In the genomic region with DNA sequence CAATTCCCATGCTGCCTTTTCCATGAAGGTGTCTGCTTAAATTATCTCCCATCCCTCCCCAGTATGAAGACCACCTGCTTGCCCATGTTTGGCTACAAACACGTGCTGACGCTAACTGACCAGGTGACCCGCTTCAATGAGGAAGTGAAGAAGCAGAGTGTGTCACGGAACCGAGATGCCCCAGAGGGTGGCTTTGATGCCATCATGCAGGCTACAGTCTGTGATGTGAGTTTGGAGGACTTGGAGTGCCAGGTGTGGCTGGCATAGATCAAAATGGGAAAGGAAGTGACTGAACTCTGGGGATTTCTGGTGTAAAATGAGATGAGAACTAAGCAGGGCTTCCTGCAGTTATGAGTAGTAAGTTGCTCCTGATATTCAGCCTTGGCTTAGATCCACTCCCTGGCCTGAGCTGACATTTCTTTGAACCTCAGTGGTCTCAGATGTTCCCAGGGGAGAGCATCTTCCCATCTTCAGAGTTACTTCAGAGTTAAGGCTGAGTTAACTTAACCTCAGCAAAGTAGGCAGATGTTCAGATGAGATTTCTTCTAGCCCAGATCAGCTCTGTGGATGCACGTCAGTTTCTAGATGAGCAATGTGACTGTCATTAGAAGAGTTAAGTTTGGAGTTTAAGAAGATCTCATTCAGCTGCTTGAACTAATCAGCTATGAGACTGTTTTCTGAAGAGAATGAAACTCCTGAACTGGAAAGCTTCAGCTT, we compare ENCODE assay signal across 1 cellular context.
A peak's percentile ranks its signal among the peaks of the same experiment; 100 is the strongest.
TF ChIP-seq lines count a peak whose summit lies in the region.

No MANE protein-coding gene starts in this region.

TF ChIP-seq in GM12878, 131 proteins besides CTCF, POLR2A, EP300 and RAD21 (continued from another document and continues in another):
- peak; percentile 68 for TF ChIP-seq USF2 (IDR thresholded peaks at IDR 0.05; ENCODE audit: borderline replicate concordance, low read depth, low read length)
- TF ChIP-seq, protein P1, sequence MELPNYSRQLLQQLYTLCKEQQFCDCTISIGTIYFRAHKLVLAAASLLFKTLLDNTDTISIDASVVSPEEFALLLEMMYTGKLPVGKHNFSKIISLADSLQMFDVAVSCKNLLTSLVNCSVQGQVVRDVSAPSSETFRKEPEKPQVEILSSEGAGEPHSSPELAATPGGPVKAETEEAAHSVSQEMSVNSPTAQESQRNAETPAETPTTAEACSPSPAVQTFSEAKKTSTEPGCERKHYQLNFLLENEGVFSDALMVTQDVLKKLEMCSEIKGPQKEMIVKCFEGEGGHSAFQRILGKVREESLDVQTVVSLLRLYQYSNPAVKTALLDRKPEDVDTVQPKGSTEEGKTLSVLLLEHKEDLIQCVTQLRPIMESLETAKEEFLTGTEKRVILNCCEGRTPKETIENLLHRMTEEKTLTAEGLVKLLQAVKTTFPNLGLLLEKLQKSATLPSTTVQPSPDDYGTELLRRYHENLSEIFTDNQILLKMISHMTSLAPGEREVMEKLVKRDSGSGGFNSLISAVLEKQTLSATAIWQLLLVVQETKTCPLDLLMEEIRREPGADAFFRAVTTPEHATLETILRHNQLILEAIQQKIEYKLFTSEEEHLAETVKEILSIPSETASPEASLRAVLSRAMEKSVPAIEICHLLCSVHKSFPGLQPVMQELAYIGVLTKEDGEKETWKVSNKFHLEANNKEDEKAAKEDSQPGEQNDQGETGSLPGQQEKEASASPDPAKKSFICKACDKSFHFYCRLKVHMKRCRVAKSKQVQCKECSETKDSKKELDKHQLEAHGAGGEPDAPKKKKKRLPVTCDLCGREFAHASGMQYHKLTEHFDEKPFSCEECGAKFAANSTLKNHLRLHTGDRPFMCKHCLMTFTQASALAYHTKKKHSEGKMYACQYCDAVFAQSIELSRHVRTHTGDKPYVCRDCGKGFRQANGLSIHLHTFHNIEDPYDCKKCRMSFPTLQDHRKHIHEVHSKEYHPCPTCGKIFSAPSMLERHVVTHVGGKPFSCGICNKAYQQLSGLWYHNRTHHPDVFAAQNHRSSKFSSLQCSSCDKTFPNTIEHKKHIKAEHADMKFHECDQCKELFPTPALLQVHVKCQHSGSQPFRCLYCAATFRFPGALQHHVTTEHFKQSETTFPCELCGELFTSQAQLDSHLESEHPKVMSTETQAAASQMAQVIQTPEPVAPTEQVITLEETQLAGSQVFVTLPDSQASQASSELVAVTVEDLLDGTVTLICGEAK (IDR thresholded peaks at IDR 0.05; ENCODE audit: borderline replicate concordance), result no peak; the same call in 1 of the 2 replicates
- TF ChIP-seq JUND (IDR thresholded peaks at IDR 0.05; ENCODE audit: low read depth, low read length), result peak; percentile 16; the same call in 1 of the 2 replicates
- peak; percentile 91 to 94 for TF ChIP-seq SRF (IDR thresholded peaks at IDR 0.05; ENCODE audit: low read depth in 2 of 2, low read length in 2 of 2)
- TF ChIP-seq, protein P2, sequence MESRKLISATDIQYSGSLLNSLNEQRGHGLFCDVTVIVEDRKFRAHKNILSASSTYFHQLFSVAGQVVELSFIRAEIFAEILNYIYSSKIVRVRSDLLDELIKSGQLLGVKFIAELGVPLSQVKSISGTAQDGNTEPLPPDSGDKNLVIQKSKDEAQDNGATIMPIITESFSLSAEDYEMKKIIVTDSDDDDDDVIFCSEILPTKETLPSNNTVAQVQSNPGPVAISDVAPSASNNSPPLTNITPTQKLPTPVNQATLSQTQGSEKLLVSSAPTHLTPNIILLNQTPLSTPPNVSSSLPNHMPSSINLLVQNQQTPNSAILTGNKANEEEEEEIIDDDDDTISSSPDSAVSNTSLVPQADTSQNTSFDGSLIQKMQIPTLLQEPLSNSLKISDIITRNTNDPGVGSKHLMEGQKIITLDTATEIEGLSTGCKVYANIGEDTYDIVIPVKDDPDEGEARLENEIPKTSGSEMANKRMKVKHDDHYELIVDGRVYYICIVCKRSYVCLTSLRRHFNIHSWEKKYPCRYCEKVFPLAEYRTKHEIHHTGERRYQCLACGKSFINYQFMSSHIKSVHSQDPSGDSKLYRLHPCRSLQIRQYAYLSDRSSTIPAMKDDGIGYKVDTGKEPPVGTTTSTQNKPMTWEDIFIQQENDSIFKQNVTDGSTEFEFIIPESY (IDR thresholded peaks at IDR 0.05), result no peak
- TF ChIP-seq IKZF1 (conservative IDR thresholded peaks at IDR 0.05), result peak; percentile 93
- TF ChIP-seq EGR1 (IDR thresholded peaks at IDR 0.05; ENCODE audit: borderline replicate concordance in 1 of 2, low read depth in 2 of 2, low read length in 2 of 2), result no peak
- TF ChIP-seq SPI1 (IDR thresholded peaks at IDR 0.05; ENCODE audit: borderline replicate concordance, insufficient read depth, low read depth, low read length), result peak; percentile 98
- TF ChIP-seq TARDBP (IDR thresholded peaks at IDR 0.05; ENCODE audit: borderline replicate concordance), result peak; percentile 51; the same call in 1 of the 2 replicates
- TF ChIP-seq ATF7 (IDR thresholded peaks at IDR 0.05; ENCODE audit: low read depth), result peak; percentile 67
- TF ChIP-seq FOS (IDR thresholded peaks at IDR 0.05; ENCODE audit: borderline replicate concordance, extremely low read depth, insufficient read length), result no peak
- peak; percentile 67 for TF ChIP-seq MEF2A (IDR thresholded peaks at IDR 0.05; ENCODE audit: insufficient read depth, low read depth, low read length)
- peak in 1 of 2 experiments; percentile 96; a peak in 2 of 4 replicates for TF ChIP-seq ETV6 (conservative IDR thresholded peaks at IDR 0.05 in 1 of 2, IDR thresholded peaks at IDR 0.05 in 1 of 2; ENCODE audit: borderline replicate concordance in 1 of 2, low read depth in 1 of 2)
- TF ChIP-seq CUX1 (IDR thresholded peaks at IDR 0.05; ENCODE audit: insufficient replicate concordance, low read depth, low read length), result peak; percentile 86
- TF ChIP-seq SMC3 (IDR thresholded peaks at IDR 0.05; ENCODE audit: borderline replicate concordance, low read length), result peak; percentile 17; the same call in 1 of the 2 replicates
- TF ChIP-seq, protein P3, sequence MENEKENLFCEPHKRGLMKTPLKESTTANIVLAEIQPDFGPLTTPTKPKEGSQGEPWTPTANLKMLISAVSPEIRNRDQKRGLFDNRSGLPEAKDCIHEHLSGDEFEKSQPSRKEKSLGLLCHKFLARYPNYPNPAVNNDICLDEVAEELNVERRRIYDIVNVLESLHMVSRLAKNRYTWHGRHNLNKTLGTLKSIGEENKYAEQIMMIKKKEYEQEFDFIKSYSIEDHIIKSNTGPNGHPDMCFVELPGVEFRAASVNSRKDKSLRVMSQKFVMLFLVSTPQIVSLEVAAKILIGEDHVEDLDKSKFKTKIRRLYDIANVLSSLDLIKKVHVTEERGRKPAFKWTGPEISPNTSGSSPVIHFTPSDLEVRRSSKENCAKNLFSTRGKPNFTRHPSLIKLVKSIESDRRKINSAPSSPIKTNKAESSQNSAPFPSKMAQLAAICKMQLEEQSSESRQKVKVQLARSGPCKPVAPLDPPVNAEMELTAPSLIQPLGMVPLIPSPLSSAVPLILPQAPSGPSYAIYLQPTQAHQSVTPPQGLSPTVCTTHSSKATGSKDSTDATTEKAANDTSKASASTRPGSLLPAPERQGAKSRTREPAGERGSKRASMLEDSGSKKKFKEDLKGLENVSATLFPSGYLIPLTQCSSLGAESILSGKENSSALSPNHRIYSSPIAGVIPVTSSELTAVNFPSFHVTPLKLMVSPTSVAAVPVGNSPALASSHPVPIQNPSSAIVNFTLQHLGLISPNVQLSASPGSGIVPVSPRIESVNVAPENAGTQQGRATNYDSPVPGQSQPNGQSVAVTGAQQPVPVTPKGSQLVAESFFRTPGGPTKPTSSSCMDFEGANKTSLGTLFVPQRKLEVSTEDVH (IDR thresholded peaks at IDR 0.05; ENCODE audit: low read depth, partially characterized antibody), result no peak
- TF ChIP-seq BMI1 (IDR thresholded peaks at IDR 0.05; ENCODE audit: borderline replicate concordance), result no peak
- peak; percentile 48; the same call in 1 of the 2 replicates for TF ChIP-seq MLLT1 (IDR thresholded peaks at IDR 0.05)
- TF ChIP-seq CBX5 (IDR thresholded peaks at IDR 0.05; ENCODE audit: low read depth), result peak; percentile 92; the same call in 1 of the 2 replicates
- peak; percentile 38; the same call in 1 of the 2 replicates for TF ChIP-seq BACH1 (IDR thresholded peaks at IDR 0.05; ENCODE audit: borderline replicate concordance)
- TF ChIP-seq NFYA (IDR thresholded peaks at IDR 0.05; ENCODE audit: borderline replicate concordance, low read depth, low read length), result no peak
- TF ChIP-seq ZNF384 (IDR thresholded peaks at IDR 0.05; ENCODE audit: borderline replicate concordance, low read depth, low read length), result no peak
- TF ChIP-seq CHD1 (IDR thresholded peaks at IDR 0.05; ENCODE audit: low read depth, low read length), result no peak
- no peak; the same call in 1 of the 2 replicates for TF ChIP-seq TBL1XR1 (IDR thresholded peaks at IDR 0.05; ENCODE audit: low read depth, low read length)
- TF ChIP-seq MAX (IDR thresholded peaks at IDR 0.05; ENCODE audit: low read depth, low read length), result peak; percentile 95
- TF ChIP-seq HDAC6 (IDR thresholded peaks at IDR 0.05; ENCODE audit: unreplicated experiment), result no peak
- peak; percentile 77; the same call in 1 of the 2 replicates for TF ChIP-seq CBFB (IDR thresholded peaks at IDR 0.05; ENCODE audit: low read depth)
- peak; percentile 75 for TF ChIP-seq IRF4 (IDR thresholded peaks at IDR 0.05; ENCODE audit: low read depth, low read length)
- TF ChIP-seq ESRRA (IDR thresholded peaks at IDR 0.05; ENCODE audit: low read length), result 0 out of 2 replicates have a peak, but pooled peaks have one; percentile 44
- peak; percentile 82 to 90 for TF ChIP-seq BHLHE40 (IDR thresholded peaks at IDR 0.05; ENCODE audit: borderline replicate concordance in 1 of 2, low read depth in 2 of 2, low read length in 1 of 2)
- TF ChIP-seq ZNF217 (IDR thresholded peaks at IDR 0.05), result no peak
- TF ChIP-seq YY1 (IDR thresholded peaks at IDR 0.05; ENCODE audit: low read depth, low read length), result no peak
- no peak for TF ChIP-seq SIN3A (IDR thresholded peaks at IDR 0.05; ENCODE audit: low read depth, low read length)
- no peak; the same call in 1 of the 2 replicates for TF ChIP-seq SMARCA5 (IDR thresholded peaks at IDR 0.05)
